Comparison of ENCODE assay signal across 19 cellular contexts in genomic region chr11:94144233-94144632, GRCh38. TPM values are rescaled to one million over a fixed set of nuclear protein-coding genes. Genes with fewer than 3 reads are reported as not detected.
DNase-seq lines count a peak whose midpoint lies in the region; ATAC-seq and TF ChIP-seq lines count a peak whose summit lies in the region.
"Had no signal": no experiment of that assay in that cellular context is flagged by ENCODE, and none has a peak within 500 bp of the region (broad histone marks: within the 10 kb centered on the region; RNA-seq: fewer than 3 reads in every experiment).

No MANE protein-coding gene starts in this region.

- no peaks in the 10 kb centered on the region for H3K27me3 ChIP-seq in HCT116 (ENCODE audit: insufficient read depth, low read length)
- H3K27me3 ChIP-seq: BE2C, Peyer's patch had no signal

- H4K20me1 ChIP-seq in HCT116 (ENCODE audit: insufficient read depth): no peaks in the 10 kb centered on the region; the same call in 1 of the 2 replicates

- RAD21 ChIA-PET in HCT116 (lab: Charles Lee; ENCODE audit: low non-redundant PET in 1 of 2, low total read pairs in 2 of 2, uncharacterized antibody in 2 of 2, unreplicated experiment in 2 of 2): no interaction called here

- no peaks in the 10 kb centered on the region for H3K9me3 Mint-ChIP-seq in stimulated activated memory B cell treated with anti-CD40 and anti-IgM and Interleukin-4, amounts not matched to agents 10 μg/mL and 1 μg/mL and 100 μg/mL, for 72 hours
- H3K9me3 Mint-ChIP-seq in naive thymus-derived CD8-positive, alpha-beta T cell: no peaks in the 10 kb centered on the region
- H3K9me3 Mint-ChIP-seq: CD4-positive, alpha-beta memory T cell; GM23338; HFFc6; T-cell had no signal

- ATAC-seq in HCT116 (peak; percentile 40), HG03097 (IDR thresholded peaks at IDR 0.05; ENCODE audit: low FRiP score, unreplicated experiment) (no peak), HG03460 (IDR thresholded peaks at IDR 0.05; ENCODE audit: unreplicated experiment) (no peak)
- ATAC-seq in stimulated activated memory B cell treated with anti-CD40 and anti-IgM and Interleukin-4, amounts not matched to agents 10 μg/mL and 1 μg/mL and 100 μg/mL, for 72 hours: no peak
- ATAC-seq in naive thymus-derived CD8-positive, alpha-beta T cell: no peak
- ATAC-seq: GM23338, T-cell had no signal

- H3K4me1 ChIP-seq in HCT116 (ENCODE audit: control insufficient read depth in 1 of 2, insufficient read depth in 2 of 2, low read length in 2 of 2): peaks cover 0 to 11% of the 10 kb centered on the region in 2 experiments; a peak in 2 of 4 replicates

- intact Hi-C loops in HCT116 (cut with micrococcal nuclease): no loop called here

- CTCF ChIA-PET in HCT116 (lab: Charles Lee) (interaction anchor here (0.6 kb wide), 1 partner anchor 253 kb away, joined by 3 read pairs; no protein-coding TSS in a partner anchor), RWPE1 (lab: Yijun Ruan, JAX) (interaction anchor here (1.1 kb wide), 1 partner anchor 267 kb away, joined by 4 read pairs; no protein-coding TSS in a partner anchor)

- H3K9ac ChIP-seq in HCT116 (ENCODE audit: low read length): no peak overlapping the region
- H3K9ac ChIP-seq: SK-N-SH had no signal

- no peak for TF ChIP-seq RAD21 in HCT116 (IDR thresholded peaks at IDR 0.05; ENCODE audit: low read depth)

- H2AFZ ChIP-seq in HCT116 (ENCODE audit: low read depth, low read length, poor library complexity, severe bottlenecking): no peak overlapping the region
- H2AFZ ChIP-seq: GM23338 had no signal

- BruUV-seq in HCT116 (replicated peaks; lab: Mats Ljungman, UMichigan): no TSS peak

- no peak overlapping the region for H3K4me3 Mint-ChIP-seq in stimulated activated memory B cell treated with anti-CD40 and anti-IgM and Interleukin-4, amounts not matched to agents 10 μg/mL and 1 μg/mL and 100 μg/mL, for 72 hours
- H3K4me3 Mint-ChIP-seq in naive thymus-derived CD8-positive, alpha-beta T cell: no peak overlapping the region
- H3K4me3 Mint-ChIP-seq: CD4-positive, alpha-beta memory T cell; GM23338; HFFc6; T-cell had no signal

- H3K9me2 ChIP-seq in HCT116 (ENCODE audit: insufficient read depth): no peaks in the 10 kb centered on the region
- H3K9me2 ChIP-seq: SK-N-SH had no signal

- H3K36me3 ChIP-seq in HCT116 (ENCODE audit: control insufficient read depth in 1 of 2, insufficient read depth in 2 of 2, low read length in 2 of 2): no peaks in the 10 kb centered on the region
- H3K36me3 ChIP-seq: BE2C, Peyer's patch had no signal

- H3K9me3 ChIP-seq in HCT116 (ENCODE audit: control insufficient read depth in 1 of 2, insufficient read depth in 1 of 2, low read depth in 1 of 2, low read length in 2 of 2): no peaks in the 10 kb centered on the region
- H3K9me3 ChIP-seq: BE2C, Peyer's patch, SK-N-SH had no signal

- H3K27ac ChIP-seq in HCT116 (ENCODE audit: low read depth, low read length): no peak overlapping the region
- H3K27ac ChIP-seq in RWPE1: peak overlapping the region; percentile 43
- H3K27ac ChIP-seq: Peyer's patch had no signal

- H3K79me2 ChIP-seq in HCT116 (ENCODE audit: insufficient read depth, low read length): peaks cover 94% of the 10 kb centered on the region

- POLR2A ChIA-PET in HCT116 (lab: Charles Lee) (interaction anchor here (1.2 kb wide), 1 partner anchor 15 kb away, joined by 5 read pairs; the partner anchor contains the start of gene PANX1), RWPE1 (lab: Yijun Ruan, JAX; ENCODE audit: low non-redundant PET) (no interaction called here)
- POLR2A ChIA-PET in naive thymus-derived CD8-positive, alpha-beta T cell (lab: Charles Lee): no interaction called here

- no peak overlapping the region for H3K4me2 ChIP-seq in HCT116 (ENCODE audit: low read length)
- H3K4me2 ChIP-seq: GM23338, SK-N-SH had no signal

- no peaks in the 10 kb centered on the region for H3K27me3 Mint-ChIP-seq in stimulated activated memory B cell treated with anti-CD40 and anti-IgM and Interleukin-4, amounts not matched to agents 10 μg/mL and 1 μg/mL and 100 μg/mL, for 72 hours
- H3K27me3 Mint-ChIP-seq in naive thymus-derived CD8-positive, alpha-beta T cell: no peaks in the 10 kb centered on the region
- H3K27me3 Mint-ChIP-seq: CD4-positive, alpha-beta memory T cell; T-cell had no signal

- H3K4me3 ChIP-seq in HCT116 (replicated peaks in 1 of 2; ENCODE audit: low read depth in 1 of 2, low read length in 2 of 2): no peak overlapping the region
- H3K4me3 ChIP-seq: GM23338, Peyer's patch had no signal

- TF ChIP-seq CTCF in HCT116 (IDR thresholded peaks at IDR 0.05 in 2 of 3, conservative IDR thresholded peaks at IDR 0.05 in 1 of 3; ENCODE audit: borderline replicate concordance in 1 of 3, insufficient read depth in 1 of 3, low read depth in 2 of 3, low read length in 2 of 3): no peak
- no peak for TF ChIP-seq CTCF in RWPE1 (conservative IDR thresholded peaks at IDR 0.05; ENCODE audit: low read depth)

- H3K4me1 Mint-ChIP-seq in stimulated activated memory B cell treated with anti-CD40 and anti-IgM and Interleukin-4, amounts not matched to agents 10 μg/mL and 1 μg/mL and 100 μg/mL, for 72 hours: peaks cover 85% of the 10 kb centered on the region
- peaks cover 46 to 83% (median 81%) of the 10 kb centered on the region in 4 donors for H3K4me1 Mint-ChIP-seq in naive thymus-derived CD8-positive, alpha-beta T cell

- H3K36me3 Mint-ChIP-seq in stimulated activated memory B cell treated with anti-CD40 and anti-IgM and Interleukin-4, amounts not matched to agents 10 μg/mL and 1 μg/mL and 100 μg/mL, for 72 hours: peaks cover 6% of the 10 kb centered on the region
- no peaks in the 10 kb centered on the region for H3K36me3 Mint-ChIP-seq in naive thymus-derived CD8-positive, alpha-beta T cell
- H3K36me3 Mint-ChIP-seq: CD4-positive, alpha-beta memory T cell had no signal

- no peak for TF ChIP-seq POLR2A in HCT116 (IDR thresholded peaks at IDR 0.05; ENCODE audit: borderline replicate concordance, extremely low read depth, insufficient read depth, insufficient read length)

- DNase-seq in HCT116 (ENCODE audit: low read depth, low spot score): no peak
- DNase-seq in RWPE1 (ENCODE audit: low spot score): no peak
- peak; percentile 28 for DNase-seq in left kidney (ENCODE audit: low read depth, low spot score)
- DNase-seq in naive thymus-derived CD8-positive, alpha-beta T cell: no peak
- DNase-seq: BE2C; CD4-positive, alpha-beta memory T cell; DMS79; HFFc6; NCI-H187; NCI-H446; NCI-H748 treated with DMSO at 0.1 percent for 48 hours; Peyer's patch; SHP77; SK-N-SH; T-cell had no signal

- H3K27ac Mint-ChIP-seq in stimulated activated memory B cell treated with anti-CD40 and anti-IgM and Interleukin-4, amounts not matched to agents 10 μg/mL and 1 μg/mL and 100 μg/mL, for 72 hours: peak overlapping the region; percentile 50
- peak overlapping the region in 5 of 10 donors; percentile 5 to 69 (median 31) for H3K27ac Mint-ChIP-seq in naive thymus-derived CD8-positive, alpha-beta T cell
- H3K27ac Mint-ChIP-seq: GM23338, HFFc6, T-cell had no signal

TF ChIP-seq in HCT116, 20 proteins besides CTCF, POLR2A, EP300 and RAD21:
- TF ChIP-seq EZH2 (IDR thresholded peaks at IDR 0.05) (no peak), ZNF274 (IDR thresholded peaks at IDR 0.05; ENCODE audit: low read depth, low read length) (no peak), JUND (IDR thresholded peaks at IDR 0.05) (no peak), YY1 (IDR thresholded peaks at IDR 0.05; ENCODE audit: extremely low read depth, insufficient replicate concordance, low read depth, low read length) (no peak), ATF3 (IDR thresholded peaks at IDR 0.05) (no peak), CEBPB (IDR thresholded peaks at IDR 0.05; ENCODE audit: low read depth) (no peak), SIN3A (IDR thresholded peaks at IDR 0.05; ENCODE audit: low read depth) (no peak), SRF (IDR thresholded peaks at IDR 0.05; ENCODE audit: low read depth) (no peak), POLR2AphosphoS5 (IDR thresholded peaks at IDR 0.05; ENCODE audit: low read depth, low read length) (no peak), CBX3 (IDR thresholded peaks at IDR 0.05; ENCODE audit: low read depth) (no peak), MAX (IDR thresholded peaks at IDR 0.05) (no peak), FOSL1 (IDR thresholded peaks at IDR 0.05; ENCODE audit: low read depth) (no peak)

RNA-seq across cellular contexts. Expression of gene PANX1, which starts 15.6 kb away (rescaled TPM):
- total RNA-seq in HCT116 (2021; ENCODE audit: unreplicated experiment): 21.9 TPM
- 8.9 and 10.4 TPM in 2 replicates for polyA plus RNA-seq in HCT116 (2012)
- total RNA-seq in naive thymus-derived CD8-positive, alpha-beta T cell: 1 to 10 TPM; 6.2 to 6.4 TPM
- polyA plus RNA-seq in naive thymus-derived CD8-positive, alpha-beta T cell: 1 to 10 TPM; 4.6 to 8.7 (median 7.8) TPM
